Comparison of ENCODE assay signal across 8 cellular contexts in genomic region chr20:57596998-57597939, GRCh38. TPM values are rescaled to one million over a fixed set of nuclear protein-coding genes. Genes with fewer than 3 reads are reported as not detected.
A peak's percentile ranks its signal among the peaks of the same experiment; 100 is the strongest.
DNase-seq lines count a peak whose midpoint lies in the region; ATAC-seq and TF ChIP-seq lines count a peak whose summit lies in the region.

No MANE protein-coding gene starts in this region.

- H3K36me3 ChIP-seq in CD8-positive, alpha-beta memory T cell (ENCODE audit: insufficient read depth, low read length): no peaks in the 10 kb centered on the region

- CTCF ChIA-PET in CD8-positive, alpha-beta memory T cell (lab: Charles Lee): interaction anchor here (0.6 to 9.5 kb wide), 28 partner anchors 10 to 1049 kb away, joined by 3 to 92 read pairs (median 4); partner anchors contain the start of genes PMEPA1 and ZBP1

- no peaks in the 10 kb centered on the region for H3K9me3 ChIP-seq in CD8-positive, alpha-beta memory T cell (ENCODE audit: low read length)

- POLR2A ChIA-PET in CD8-positive, alpha-beta memory T cell (lab: Charles Lee): no interaction called here

- peak; percentile 68 to 80 (median 74) for DNase-seq in CD8-positive, alpha-beta memory T cell
- DNase-seq in GOT3 (lab: John Stamatoyannopoulos, UW) (peak; percentile 11), NCI-H226 (peak; percentile 13), dorsolateral prefrontal cortex (peak in 9 of 10 donors; percentile 47 to 82 (median 59)), lung microvascular endothelial cell (ENCODE audit: low read depth in 2 of 2) (peak; percentile 46 to 68)
- peak; percentile 64 to 65 for DNase-seq in activated CD4-positive, alpha-beta T cell treated with anti-CD3 and anti-CD28 coated beads, Interleukin-2, amount 50 U/mL, for 4 hours
- peak; percentile 40 to 49 for DNase-seq in stimulated activated CD8-positive, alpha-beta memory T cell treated with anti-CD3 and anti-CD28 coated beads, Interleukin-15, amount 100 ng/mL, for 48 hours (ENCODE audit: low read depth in 2 of 2)

- H3K4me1 ChIP-seq in CD8-positive, alpha-beta memory T cell (ENCODE audit: insufficient read depth, low read length): peaks cover 7% of the 10 kb centered on the region

- peak overlapping the region; percentile 34 for H3K4me3 ChIP-seq in CD8-positive, alpha-beta memory T cell (ENCODE audit: low read length)
- peak overlapping the region in 29 of 59 donors; percentile 3 to 55 (median 29) for H3K4me3 ChIP-seq in dorsolateral prefrontal cortex

- peak overlapping the region in 1 of 8 donors; percentile 35 for H3K27ac Mint-ChIP-seq in CD8-positive, alpha-beta memory T cell

- peaks cover 0 to 26% (median 5%) of the 10 kb centered on the region in 3 donors for H3K4me1 Mint-ChIP-seq in CD8-positive, alpha-beta memory T cell

- peak; percentile 86 to 100 (median 96) for TF ChIP-seq CTCF in dorsolateral prefrontal cortex (IDR thresholded peaks at IDR 0.05 in 54 of 56, conservative IDR thresholded peaks at IDR 0.05 in 2 of 56; ENCODE audit: low read depth in 1 of 56, partially characterized antibody in 56 of 56)

- H3K36me3 Mint-ChIP-seq in CD8-positive, alpha-beta memory T cell: no peaks in the 10 kb centered on the region

- peak overlapping the region in 2 of 7 donors; percentile 8 to 11 for H3K4me3 Mint-ChIP-seq in CD8-positive, alpha-beta memory T cell

- peaks cover 0 to 10% of the 10 kb centered on the region in 2 donors for H3K27me3 Mint-ChIP-seq in CD8-positive, alpha-beta memory T cell

- intact Hi-C loops in dorsolateral prefrontal cortex (cut with DNase I): loop anchor here (1.0 to 10.0 kb wide), 2 partner anchors 202 to 613 kb away; partner anchors contain the start of gene RBM38 (in 1 of the 2)

- H3K27ac ChIP-seq in CD8-positive, alpha-beta memory T cell (ENCODE audit: low read depth, low read length): no peak overlapping the region
- H3K27ac ChIP-seq in dorsolateral prefrontal cortex: peak overlapping the region in 1 of 59 donors; percentile 9

- ATAC-seq in GM21825 (IDR thresholded peaks at IDR 0.05; ENCODE audit: unreplicated experiment): no peak

- no peaks in the 10 kb centered on the region for H3K27me3 ChIP-seq in CD8-positive, alpha-beta memory T cell (ENCODE audit: insufficient read depth, low read length, poor library complexity, severe bottlenecking)
- H3K27me3 ChIP-seq in dorsolateral prefrontal cortex: peaks cover 0 to 6% (median 0%) of the 10 kb centered on the region in 45 donors

- H3K9me3 Mint-ChIP-seq in CD8-positive, alpha-beta memory T cell: no peaks in the 10 kb centered on the region

RNA-seq across cellular contexts. Expression of gene ZBP1, which starts 23.0 kb away (rescaled TPM):
- total RNA-seq in CD8-positive, alpha-beta memory T cell: 1 to 10 TPM; 1.8 to 2.4 TPM
- polyA plus RNA-seq in CD8-positive, alpha-beta memory T cell: 14.6 TPM
- 1 to 10 TPM in 11 of 120 experiments, under 1 TPM in 22, not detected in 87; 0.20 to 2.4 (median 0.79) TPM for total RNA-seq in dorsolateral prefrontal cortex
- total RNA-seq in lung microvascular endothelial cell: not detected in 2 replicates

RNA-seq across cellular contexts. Expression of gene PCK1, which starts 36.4 kb away (rescaled TPM):
- total RNA-seq in CD8-positive, alpha-beta memory T cell: not detected
- not detected for polyA plus RNA-seq in CD8-positive, alpha-beta memory T cell
- total RNA-seq in dorsolateral prefrontal cortex (10 to 100 TPM in 6 of 120 experiments, 1 to 10 TPM in 83, under 1 TPM in 24, not detected in 7; 0.16 to 13.1 (median 2.9) TPM), lung microvascular endothelial cell (not detected in 2 replicates)

Comparison
In these comparisons a context has a peak if more than half of its experiments do, and no peak if none do; other contexts are left out.
1. DNase-seq: peak in every context shown above with its lines; median percentile 74 in CD8-positive, alpha-beta memory T cell; 64 in activated CD4-positive, alpha-beta T cell treated with anti-CD3 and anti-CD28 coated beads, Interleukin-2, amount 50 U/mL, for 4 hours; 59 in dorsolateral prefrontal cortex; 57 in lung microvascular endothelial cell; 44 in stimulated activated CD8-positive, alpha-beta memory T cell treated with anti-CD3 and anti-CD28 coated beads, Interleukin-15, amount 100 ng/mL, for 48 hours; 13 in NCI-H226; 11 in GOT3.